15 cellular contexts compared by ENCODE assay signal in the genomic region with DNA sequence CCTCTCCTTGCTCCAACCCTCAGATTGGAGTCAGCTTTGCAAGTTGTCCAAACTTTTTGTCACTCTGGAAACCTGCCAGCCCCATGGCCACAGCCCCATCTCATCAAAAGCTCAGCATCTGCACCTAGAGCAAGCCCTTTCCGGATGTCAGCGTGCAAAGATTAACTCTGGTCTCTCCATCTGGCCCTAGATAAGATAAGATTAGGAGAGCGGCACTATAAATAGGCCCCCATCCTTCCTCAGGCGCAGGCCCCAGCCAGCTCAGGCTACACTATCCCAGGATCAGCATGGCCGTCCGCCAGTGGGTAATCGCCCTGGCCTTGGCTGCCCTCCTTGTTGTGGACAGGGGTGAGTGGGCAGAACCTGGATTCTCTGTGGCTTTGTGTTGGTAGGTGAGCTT. TPM values are rescaled to one million over a fixed set of nuclear protein-coding genes. Genes with fewer than 3 reads are reported as not detected.
DNase-seq lines count a peak whose midpoint lies in the region; ATAC-seq and TF ChIP-seq lines count a peak whose summit lies in the region.
"Had no signal": no experiment of that assay in that cellular context is flagged by ENCODE, and none has a peak within 500 bp of the region (broad histone marks: within the 10 kb centered on the region; RNA-seq: fewer than 3 reads in every experiment).

TSS of gene SPINK4 (plus strand) at position 246 of the 400 bp plus-strand sequence. CDS start at position 288, 42 bp downstream.

- intact Hi-C loops in mucosa of descending colon (cut with DNase I, micrococcal nuclease), result no loop called here

- no peak for TF ChIP-seq CTCF in BE2C (IDR thresholded peaks at IDR 0.05; ENCODE audit: low read depth, low read length)
- no peak for TF ChIP-seq CTCF in mucosa of descending colon (IDR thresholded peaks at IDR 0.05)

- ATAC-seq in mucosa of descending colon (peak; percentile 71), GM21447 (IDR thresholded peaks at IDR 0.05; ENCODE audit: unreplicated experiment) (no peak), HG02885 (IDR thresholded peaks at IDR 0.05; ENCODE audit: poor library complexity, unreplicated experiment) (no peak)
- ATAC-seq: WTC11 had no signal

- peak within 1 kb of the TSS; percentile 53 for H3K27ac ChIP-seq in KOPT-K1 (ENCODE audit: low read depth, low read length, poor library complexity, severe bottlenecking)

- H3K9me3 ChIP-seq in BE2C (no peaks in the 10 kb centered on the region), KOPT-K1 (ENCODE audit: insufficient read depth, low read length, poor library complexity, severe bottlenecking) (no peaks in the 10 kb centered on the region), mucosa of descending colon (no peaks in the 10 kb centered on the region)

- H3K4me3 ChIP-seq in BE2C (ENCODE audit: low read depth, low read length), result no peak within 1 kb of the TSS
- H3K4me3 ChIP-seq in mucosa of descending colon, result no peak within 1 kb of the TSS

- H3K36me3 ChIP-seq in BE2C (no peaks in the 10 kb centered on the region), KOPT-K1 (ENCODE audit: insufficient read depth, low read length) (no peaks in the 10 kb centered on the region), mucosa of descending colon (ENCODE audit: low read depth) (no peaks in the 10 kb centered on the region)

- H3K27me3 ChIP-seq in BE2C, result no peaks in the 10 kb centered on the region

- DNase-seq in BE2C, result peak; percentile 40
- DNase-seq in astrocyte of the hippocampus (ENCODE audit: low read depth, low spot score), result peak; percentile 29
- DNase-seq in mucosa of descending colon, result no peak
- no peak for DNase-seq in AG08396 (ENCODE audit: low spot score)
- no peak for DNase-seq in stimulated activated CD4-positive, alpha-beta T cell treated with anti-CD3 and anti-CD28 coated beads, Interleukin-15, amount 100 ng/mL, for 24 hours
- DNase-seq: AML-193, NCI-H2107 had no signal

- peaks cover 7% of the 10 kb centered on the region for H3K4me1 ChIP-seq in BE2C
- H3K4me1 ChIP-seq in mucosa of descending colon (ENCODE audit: low read depth), result peaks cover 9% of the 10 kb centered on the region

RNA-seq across cellular contexts. Expression of gene SPINK4, which starts in this region (rescaled TPM):
- not detected for polyA plus RNA-seq in BE2C (2012; ENCODE audit: insufficient read depth, insufficient read length, low read depth)
- total RNA-seq in mucosa of descending colon, result 10 to 100 TPM; 13.2 to 85.2 (median 33.3) TPM
- total RNA-seq: osteocyte, temporal lobe, WTC11 had no signal
- polyA plus RNA-seq: IgD-negative memory B cell, keratinocyte had no signal

Comparison
In these comparisons a context has a peak if more than half of its experiments do, and no peak if none do; other contexts are left out.
1. DNase-seq: peak in BE2C (single experiment) and astrocyte of the hippocampus (single experiment); none in mucosa of descending colon (0 of 3), AG08396 (single experiment) and stimulated activated CD4-positive, alpha-beta T cell treated with anti-CD3 and anti-CD28 coated beads, Interleukin-15, amount 100 ng/mL, for 24 hours (single experiment).